ENCODE assay signal across 8 cellular contexts in the genomic region with DNA sequence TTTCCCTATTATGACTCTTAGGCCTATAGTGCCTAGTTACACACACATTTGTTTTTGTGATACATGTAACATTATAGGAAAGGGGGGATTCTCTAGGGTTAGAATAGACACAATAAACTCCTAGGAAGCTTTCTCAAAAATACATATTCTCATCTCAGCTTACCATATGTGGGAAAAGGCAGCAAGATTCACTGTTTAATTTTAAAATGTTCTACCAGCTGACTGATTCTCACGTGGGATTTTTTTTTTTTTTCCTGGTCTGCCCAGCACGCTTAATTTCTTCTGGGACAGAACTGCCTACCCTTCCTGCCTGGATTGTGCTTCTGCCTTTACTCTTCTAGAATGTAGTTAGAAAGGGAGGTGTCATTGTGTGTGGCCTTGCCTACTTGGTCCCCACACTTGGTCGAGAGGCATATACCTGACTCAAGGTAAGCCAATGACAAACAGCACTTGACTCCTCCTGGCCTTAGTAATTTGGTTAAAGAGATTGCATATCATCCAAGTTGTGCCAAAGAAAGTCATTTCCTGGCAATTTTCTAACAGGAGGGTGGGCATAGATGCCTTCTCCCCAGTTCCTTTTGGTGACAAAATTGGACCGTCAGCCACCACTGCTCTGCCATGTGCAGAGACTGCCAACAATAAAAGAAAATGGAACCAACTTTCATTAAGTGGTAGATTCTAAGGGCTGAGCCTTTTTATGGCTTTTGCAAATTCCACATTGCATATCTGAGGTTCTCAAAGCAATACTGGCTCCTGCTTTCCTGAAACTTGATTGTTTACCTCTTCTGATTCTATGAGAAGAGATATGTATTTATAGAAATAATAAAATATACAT. TPM values are rescaled to one million over a fixed set of nuclear protein-coding genes. Genes with fewer than 3 reads are reported as not detected.
A peak's percentile ranks its signal among the peaks of the same experiment; 100 is the strongest.
DNase-seq lines count a peak whose midpoint lies in the region; ATAC-seq and TF ChIP-seq lines count a peak whose summit lies in the region.

No MANE protein-coding gene starts in this region.

- no peak for TF ChIP-seq EP300 in suprapubic skin (IDR thresholded peaks at IDR 0.05)

- no peak overlapping the region; the same call in 1 of the 2 replicates for H3K9ac ChIP-seq in iPS-20b (ENCODE audit: low read depth, low read length)

- no peaks in the 10 kb centered on the region for H3K27me3 Mint-ChIP-seq in activated CD8-positive, alpha-beta memory T cell treated with anti-CD3 and anti-CD28 coated beads, Interleukin-2, amount 10 ng/mL, durations not matched to agents 7 days and 5 days

- peaks cover under 1% of the 10 kb centered on the region; the same call in 1 of the 2 replicates for H3K4me1 ChIP-seq in iPS-20b (ENCODE audit: insufficient read depth, low read length)
- peaks cover 46% of the 10 kb centered on the region for H3K4me1 ChIP-seq in suprapubic skin

- peak overlapping the region; percentile 96 for H3K27ac Mint-ChIP-seq in activated CD8-positive, alpha-beta memory T cell treated with anti-CD3 and anti-CD28 coated beads, Interleukin-2, amount 10 ng/mL, durations not matched to agents 7 days and 5 days

- peaks cover 6% of the 10 kb centered on the region for H3K36me3 Mint-ChIP-seq in activated CD8-positive, alpha-beta memory T cell treated with anti-CD3 and anti-CD28 coated beads, Interleukin-2, amount 10 ng/mL, durations not matched to agents 7 days and 5 days

- TF ChIP-seq CTCF in VCaP (conservative IDR thresholded peaks at IDR 0.05) (no peak), suprapubic skin (IDR thresholded peaks at IDR 0.05) (no peak)

- peak overlapping the region; percentile 95 for H3K27ac ChIP-seq in VCaP
- H3K27ac ChIP-seq in iPS-20b (ENCODE audit: low read length): no peak overlapping the region
- peak overlapping the region; percentile 94 for H3K27ac ChIP-seq in suprapubic skin

- H3K27me3 ChIP-seq in iPS-20b (ENCODE audit: insufficient read depth, low read length) (peaks cover 61% of the 10 kb centered on the region), suprapubic skin (no peaks in the 10 kb centered on the region)

- DNase-seq in activated CD8-positive, alpha-beta memory T cell treated with anti-CD3 and anti-CD28 coated beads, Interleukin-2, amount 10 ng/mL, durations not matched to agents 7 days and 5 days: no peak
- DNase-seq in activated CD8-positive, alpha-beta memory T cell treated with anti-CD3 and anti-CD28 coated beads, Interleukin-2, amount 50 U/mL, for 48 hours: no peak
- no peak for DNase-seq in suprapubic skin (ENCODE audit: low spot score in 2 of 2)
- DNase-seq in foreskin melanocyte: no peak
- no peak for DNase-seq in inferior parietal cortex (ENCODE audit: extremely low spot score)
- no peak for DNase-seq in GOT3 (lab: John Stamatoyannopoulos, UW)

- H3K4me3 ChIP-seq in iPS-20b (ENCODE audit: low read length) (peak overlapping the region; percentile 67; the same call in 1 of the 2 replicates), suprapubic skin (peak overlapping the region; percentile 61)

- CTCF ChIA-PET in activated CD8-positive, alpha-beta memory T cell treated with anti-CD3 and anti-CD28 coated beads, Interleukin-2, amount 10 ng/mL, durations not matched to agents 7 days and 5 days (lab: Charles Lee): interaction anchor here (0.9 to 2.4 kb wide), 8 partner anchors 55 to 1012 kb away, joined by 3 to 9 read pairs (median 4); a partner anchor contains a TSS

- WGBS in suprapubic skin: 81% methylated on average over 4 of the region's 4 CpGs

- H3K4me3 Mint-ChIP-seq in activated CD8-positive, alpha-beta memory T cell treated with anti-CD3 and anti-CD28 coated beads, Interleukin-2, amount 10 ng/mL, durations not matched to agents 7 days and 5 days: peak overlapping the region; percentile 89

- no peak for TF ChIP-seq POLR2A in suprapubic skin (IDR thresholded peaks at IDR 0.05)

- H3K36me3 ChIP-seq in iPS-20b (ENCODE audit: insufficient read depth, low read depth, low read length) (no peaks in the 10 kb centered on the region), suprapubic skin (no peaks in the 10 kb centered on the region)

- no peaks in the 10 kb centered on the region for H3K9me3 Mint-ChIP-seq in activated CD8-positive, alpha-beta memory T cell treated with anti-CD3 and anti-CD28 coated beads, Interleukin-2, amount 10 ng/mL, durations not matched to agents 7 days and 5 days (ENCODE audit: low read depth)

- no peak for ATAC-seq in activated CD8-positive, alpha-beta memory T cell treated with anti-CD3 and anti-CD28 coated beads, Interleukin-2, amount 10 ng/mL, durations not matched to agents 7 days and 5 days

- H3K4me1 Mint-ChIP-seq in activated CD8-positive, alpha-beta memory T cell treated with anti-CD3 and anti-CD28 coated beads, Interleukin-2, amount 10 ng/mL, durations not matched to agents 7 days and 5 days: peaks cover 55% of the 10 kb centered on the region

- H3K9me3 ChIP-seq in iPS-20b (ENCODE audit: insufficient read depth, low read depth, low read length): no peaks in the 10 kb centered on the region
- no peaks in the 10 kb centered on the region for H3K9me3 ChIP-seq in suprapubic skin

RNA-seq across cellular contexts. Expression of a gene that starts 8.0 kb away (rescaled TPM):
- total RNA-seq in activated CD8-positive, alpha-beta memory T cell treated with anti-CD3 and anti-CD28 coated beads, Interleukin-2, amount 10 ng/mL, durations not matched to agents 7 days and 5 days: 1 to 10 TPM in 1 of 2 experiments, under 1 TPM in 1; 0.76 to 1.1 TPM
- 1 to 10 TPM; 1.0 to 3.4 (median 1.5) TPM for total RNA-seq in suprapubic skin
